In the genomic region with DNA sequence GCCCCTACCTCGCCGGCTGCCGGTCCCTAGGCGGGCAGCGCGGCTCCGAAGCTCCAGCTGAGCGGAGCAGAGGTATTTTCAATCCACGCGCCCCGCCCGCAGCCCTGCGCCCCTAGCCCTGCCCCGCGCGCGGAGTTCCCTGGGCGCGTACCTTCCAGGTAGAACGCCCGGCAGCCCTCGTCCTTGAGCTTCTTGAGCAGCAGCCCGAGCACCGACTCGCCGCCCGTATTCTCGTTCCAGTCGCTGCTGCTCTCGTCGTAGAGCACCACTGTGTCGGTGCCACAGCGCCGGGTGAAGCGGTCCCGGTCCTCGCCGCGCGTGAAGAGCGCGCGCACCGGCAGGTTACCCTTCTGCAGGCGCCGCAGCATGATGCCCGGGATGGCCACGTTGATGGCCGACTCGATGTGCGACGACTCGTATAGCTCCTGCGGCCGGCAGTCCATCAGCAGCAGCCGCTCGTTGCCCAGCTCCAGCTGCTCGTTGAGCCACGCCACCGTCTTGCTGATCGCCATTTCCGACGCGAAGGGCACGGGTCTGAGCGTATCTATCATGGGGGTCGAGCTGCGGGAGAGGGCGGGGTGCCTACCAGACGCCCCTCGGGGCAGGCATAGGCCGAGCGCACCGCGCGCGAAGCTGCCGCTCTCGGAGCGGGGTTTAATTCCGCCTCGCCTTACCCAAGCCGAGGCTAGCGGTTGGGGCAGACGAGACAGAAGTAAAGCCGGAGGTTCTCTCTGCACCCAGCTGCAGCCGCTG, we compare ENCODE assay signal across 1 cellular context.
A peak's percentile ranks its signal among the peaks of the same experiment; 100 is the strongest.
TF ChIP-seq lines count a peak whose summit lies in the region.

No MANE protein-coding gene starts in this region.

TF ChIP-seq in WTC11, 78 proteins besides CTCF, POLR2A, EP300 and RAD21 (continued from another document and continues in another):
- TF ChIP-seq, protein P1, sequence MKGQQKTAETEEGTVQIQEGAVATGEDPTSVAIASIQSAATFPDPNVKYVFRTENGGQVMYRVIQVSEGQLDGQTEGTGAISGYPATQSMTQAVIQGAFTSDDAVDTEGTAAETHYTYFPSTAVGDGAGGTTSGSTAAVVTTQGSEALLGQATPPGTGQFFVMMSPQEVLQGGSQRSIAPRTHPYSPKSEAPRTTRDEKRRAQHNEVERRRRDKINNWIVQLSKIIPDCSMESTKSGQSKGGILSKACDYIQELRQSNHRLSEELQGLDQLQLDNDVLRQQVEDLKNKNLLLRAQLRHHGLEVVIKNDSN (CRISPR knock-in tag; IDR thresholded peaks at IDR 0.05) = no peak; the same call in 1 of the 2 replicates
- TF ChIP-seq SMAD4 (CRISPR knock-in tag; IDR thresholded peaks at IDR 0.05) (no peak), ZNF232 (CRISPR knock-in tag; IDR thresholded peaks at IDR 0.05) (0 out of 2 replicates have a peak, but pooled peaks have one; percentile 50), ZNF671 (CRISPR knock-in tag; IDR thresholded peaks at IDR 0.05) (no peak), ZNF416 (CRISPR knock-in tag; IDR thresholded peaks at IDR 0.05) (peak; percentile 9; the same call in 1 of the 2 replicates), ZNF396 (CRISPR knock-in tag; IDR thresholded peaks at IDR 0.05; ENCODE audit: borderline replicate concordance) (no peak), KAT7 (CRISPR knock-in tag; IDR thresholded peaks at IDR 0.05; ENCODE audit: borderline replicate concordance) (0 out of 2 replicates have a peak, but pooled peaks have one; percentile 89), ELF4 (CRISPR knock-in tag; IDR thresholded peaks at IDR 0.05; ENCODE audit: low read depth) (no peak), NR1H2 (CRISPR knock-in tag; IDR thresholded peaks at IDR 0.05) (no peak), FOXP1 (CRISPR knock-in tag; IDR thresholded peaks at IDR 0.05; ENCODE audit: borderline replicate concordance) (peak; percentile 87), FOXK1 (CRISPR knock-in tag; IDR thresholded peaks at IDR 0.05) (peak; percentile 86; the same call in 1 of the 2 replicates), IRF2 (CRISPR knock-in tag; IDR thresholded peaks at IDR 0.05; ENCODE audit: borderline replicate concordance, low read depth) (no peak), MXD4 (CRISPR knock-in tag; IDR thresholded peaks at IDR 0.05; ENCODE audit: borderline replicate concordance) (no peak), NFATC4 (CRISPR knock-in tag; IDR thresholded peaks at IDR 0.05) (peak; percentile 17; the same call in 1 of the 2 replicates), JUN (CRISPR knock-in tag; IDR thresholded peaks at IDR 0.05) (0 out of 2 replicates have a peak, but pooled peaks have one; percentile 64), TCF7 (CRISPR knock-in tag; IDR thresholded peaks at IDR 0.05; ENCODE audit: low read depth) (0 out of 2 replicates have a peak, but pooled peaks have one; percentile 34), ZNF423 (CRISPR knock-in tag; IDR thresholded peaks at IDR 0.05) (no peak), TP53 (CRISPR knock-in tag; IDR thresholded peaks at IDR 0.05) (0 out of 2 replicates have a peak, but pooled peaks have one; percentile 11), ZNF121 (CRISPR knock-in tag; IDR thresholded peaks at IDR 0.05) (no peak; the same call in 1 of the 2 replicates), EMX1 (CRISPR knock-in tag; IDR thresholded peaks at IDR 0.05) (0 out of 2 replicates have a peak, but pooled peaks have one; percentile 51), TEAD4 (CRISPR knock-in tag; IDR thresholded peaks at IDR 0.05) (peak; percentile 53), MYBL2 (CRISPR knock-in tag; IDR thresholded peaks at IDR 0.05) (0 out of 2 replicates have a peak, but pooled peaks have one; percentile 23)
- TF ChIP-seq, protein P2, sequence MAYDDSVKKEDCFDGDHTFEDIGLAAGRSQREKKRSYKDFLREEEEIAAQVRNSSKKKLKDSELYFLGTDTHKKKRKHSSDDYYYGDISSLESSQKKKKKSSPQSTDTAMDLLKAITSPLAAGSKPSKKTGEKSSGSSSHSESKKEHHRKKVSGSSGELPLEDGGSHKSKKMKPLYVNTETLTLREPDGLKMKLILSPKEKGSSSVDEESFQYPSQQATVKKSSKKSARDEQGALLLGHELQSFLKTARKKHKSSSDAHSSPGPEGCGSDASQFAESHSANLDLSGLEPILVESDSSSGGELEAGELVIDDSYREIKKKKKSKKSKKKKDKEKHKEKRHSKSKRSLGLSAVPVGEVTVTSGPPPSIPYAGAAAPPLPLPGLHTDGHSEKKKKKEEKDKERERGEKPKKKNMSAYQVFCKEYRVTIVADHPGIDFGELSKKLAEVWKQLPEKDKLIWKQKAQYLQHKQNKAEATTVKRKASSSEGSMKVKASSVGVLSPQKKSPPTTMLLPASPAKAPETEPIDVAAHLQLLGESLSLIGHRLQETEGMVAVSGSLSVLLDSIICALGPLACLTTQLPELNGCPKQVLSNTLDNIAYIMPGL (CRISPR knock-in tag; IDR thresholded peaks at IDR 0.05) = no peak; the same call in 1 of the 2 replicates
- TF ChIP-seq, protein P3, sequence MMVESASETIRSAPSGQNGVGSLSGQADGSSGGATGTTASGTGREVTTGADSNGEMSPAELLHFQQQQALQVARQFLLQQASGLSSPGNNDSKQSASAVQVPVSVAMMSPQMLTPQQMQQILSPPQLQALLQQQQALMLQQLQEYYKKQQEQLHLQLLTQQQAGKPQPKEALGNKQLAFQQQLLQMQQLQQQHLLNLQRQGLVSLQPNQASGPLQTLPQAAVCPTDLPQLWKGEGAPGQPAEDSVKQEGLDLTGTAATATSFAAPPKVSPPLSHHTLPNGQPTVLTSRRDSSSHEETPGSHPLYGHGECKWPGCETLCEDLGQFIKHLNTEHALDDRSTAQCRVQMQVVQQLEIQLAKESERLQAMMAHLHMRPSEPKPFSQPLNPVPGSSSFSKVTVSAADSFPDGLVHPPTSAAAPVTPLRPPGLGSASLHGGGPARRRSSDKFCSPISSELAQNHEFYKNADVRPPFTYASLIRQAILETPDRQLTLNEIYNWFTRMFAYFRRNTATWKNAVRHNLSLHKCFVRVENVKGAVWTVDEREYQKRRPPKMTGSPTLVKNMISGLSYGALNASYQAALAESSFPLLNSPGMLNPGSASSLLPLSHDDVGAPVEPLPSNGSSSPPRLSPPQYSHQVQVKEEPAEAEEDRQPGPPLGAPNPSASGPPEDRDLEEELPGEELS (CRISPR knock-in tag; IDR thresholded peaks at IDR 0.05) = peak; percentile 91
- TF ChIP-seq, protein P4, sequence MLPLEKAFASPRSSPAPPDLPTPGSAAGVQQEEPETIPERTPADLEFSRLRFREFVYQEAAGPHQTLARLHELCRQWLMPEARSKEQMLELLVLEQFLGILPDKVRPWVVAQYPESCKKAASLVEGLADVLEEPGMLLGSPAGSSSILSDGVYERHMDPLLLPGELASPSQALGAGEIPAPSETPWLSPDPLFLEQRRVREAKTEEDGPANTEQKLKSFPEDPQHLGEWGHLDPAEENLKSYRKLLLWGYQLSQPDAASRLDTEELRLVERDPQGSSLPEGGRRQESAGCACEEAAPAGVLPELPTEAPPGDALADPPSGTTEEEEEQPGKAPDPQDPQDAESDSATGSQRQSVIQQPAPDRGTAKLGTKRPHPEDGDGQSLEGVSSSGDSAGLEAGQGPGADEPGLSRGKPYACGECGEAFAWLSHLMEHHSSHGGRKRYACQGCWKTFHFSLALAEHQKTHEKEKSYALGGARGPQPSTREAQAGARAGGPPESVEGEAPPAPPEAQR (CRISPR knock-in tag; IDR thresholded peaks at IDR 0.05) = no peak
- TF ChIP-seq, protein P5, sequence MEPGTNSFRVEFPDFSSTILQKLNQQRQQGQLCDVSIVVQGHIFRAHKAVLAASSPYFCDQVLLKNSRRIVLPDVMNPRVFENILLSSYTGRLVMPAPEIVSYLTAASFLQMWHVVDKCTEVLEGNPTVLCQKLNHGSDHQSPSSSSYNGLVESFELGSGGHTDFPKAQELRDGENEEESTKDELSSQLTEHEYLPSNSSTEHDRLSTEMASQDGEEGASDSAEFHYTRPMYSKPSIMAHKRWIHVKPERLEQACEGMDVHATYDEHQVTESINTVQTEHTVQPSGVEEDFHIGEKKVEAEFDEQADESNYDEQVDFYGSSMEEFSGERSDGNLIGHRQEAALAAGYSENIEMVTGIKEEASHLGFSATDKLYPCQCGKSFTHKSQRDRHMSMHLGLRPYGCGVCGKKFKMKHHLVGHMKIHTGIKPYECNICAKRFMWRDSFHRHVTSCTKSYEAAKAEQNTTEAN (CRISPR knock-in tag; IDR thresholded peaks at IDR 0.05) = peak; percentile 56; the same call in 1 of the 2 replicates
- TF ChIP-seq, protein P6, sequence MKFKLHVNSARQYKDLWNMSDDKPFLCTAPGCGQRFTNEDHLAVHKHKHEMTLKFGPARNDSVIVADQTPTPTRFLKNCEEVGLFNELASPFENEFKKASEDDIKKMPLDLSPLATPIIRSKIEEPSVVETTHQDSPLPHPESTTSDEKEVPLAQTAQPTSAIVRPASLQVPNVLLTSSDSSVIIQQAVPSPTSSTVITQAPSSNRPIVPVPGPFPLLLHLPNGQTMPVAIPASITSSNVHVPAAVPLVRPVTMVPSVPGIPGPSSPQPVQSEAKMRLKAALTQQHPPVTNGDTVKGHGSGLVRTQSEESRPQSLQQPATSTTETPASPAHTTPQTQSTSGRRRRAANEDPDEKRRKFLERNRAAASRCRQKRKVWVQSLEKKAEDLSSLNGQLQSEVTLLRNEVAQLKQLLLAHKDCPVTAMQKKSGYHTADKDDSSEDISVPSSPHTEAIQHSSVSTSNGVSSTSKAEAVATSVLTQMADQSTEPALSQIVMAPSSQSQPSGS (CRISPR knock-in tag; IDR thresholded peaks at IDR 0.05; ENCODE audit: borderline replicate concordance, low read depth) = no peak
- TF ChIP-seq, protein P7, sequence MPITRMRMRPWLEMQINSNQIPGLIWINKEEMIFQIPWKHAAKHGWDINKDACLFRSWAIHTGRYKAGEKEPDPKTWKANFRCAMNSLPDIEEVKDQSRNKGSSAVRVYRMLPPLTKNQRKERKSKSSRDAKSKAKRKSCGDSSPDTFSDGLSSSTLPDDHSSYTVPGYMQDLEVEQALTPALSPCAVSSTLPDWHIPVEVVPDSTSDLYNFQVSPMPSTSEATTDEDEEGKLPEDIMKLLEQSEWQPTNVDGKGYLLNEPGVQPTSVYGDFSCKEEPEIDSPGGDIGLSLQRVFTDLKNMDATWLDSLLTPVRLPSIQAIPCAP (CRISPR knock-in tag; IDR thresholded peaks at IDR 0.05) = peak; percentile 54; the same call in 1 of the 2 replicates
- TF ChIP-seq, protein P8, sequence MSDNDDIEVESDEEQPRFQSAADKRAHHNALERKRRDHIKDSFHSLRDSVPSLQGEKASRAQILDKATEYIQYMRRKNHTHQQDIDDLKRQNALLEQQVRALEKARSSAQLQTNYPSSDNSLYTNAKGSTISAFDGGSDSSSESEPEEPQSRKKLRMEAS (CRISPR knock-in tag; IDR thresholded peaks at IDR 0.05) = peak; percentile 51; the same call in 1 of the 2 replicates
- TF ChIP-seq, protein P9, sequence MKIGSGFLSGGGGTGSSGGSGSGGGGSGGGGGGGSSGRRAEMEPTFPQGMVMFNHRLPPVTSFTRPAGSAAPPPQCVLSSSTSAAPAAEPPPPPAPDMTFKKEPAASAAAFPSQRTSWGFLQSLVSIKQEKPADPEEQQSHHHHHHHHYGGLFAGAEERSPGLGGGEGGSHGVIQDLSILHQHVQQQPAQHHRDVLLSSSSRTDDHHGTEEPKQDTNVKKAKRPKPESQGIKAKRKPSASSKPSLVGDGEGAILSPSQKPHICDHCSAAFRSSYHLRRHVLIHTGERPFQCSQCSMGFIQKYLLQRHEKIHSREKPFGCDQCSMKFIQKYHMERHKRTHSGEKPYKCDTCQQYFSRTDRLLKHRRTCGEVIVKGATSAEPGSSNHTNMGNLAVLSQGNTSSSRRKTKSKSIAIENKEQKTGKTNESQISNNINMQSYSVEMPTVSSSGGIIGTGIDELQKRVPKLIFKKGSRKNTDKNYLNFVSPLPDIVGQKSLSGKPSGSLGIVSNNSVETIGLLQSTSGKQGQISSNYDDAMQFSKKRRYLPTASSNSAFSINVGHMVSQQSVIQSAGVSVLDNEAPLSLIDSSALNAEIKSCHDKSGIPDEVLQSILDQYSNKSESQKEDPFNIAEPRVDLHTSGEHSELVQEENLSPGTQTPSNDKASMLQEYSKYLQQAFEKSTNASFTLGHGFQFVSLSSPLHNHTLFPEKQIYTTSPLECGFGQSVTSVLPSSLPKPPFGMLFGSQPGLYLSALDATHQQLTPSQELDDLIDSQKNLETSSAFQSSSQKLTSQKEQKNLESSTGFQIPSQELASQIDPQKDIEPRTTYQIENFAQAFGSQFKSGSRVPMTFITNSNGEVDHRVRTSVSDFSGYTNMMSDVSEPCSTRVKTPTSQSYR (CRISPR knock-in tag; IDR thresholded peaks at IDR 0.05) = no peak
- TF ChIP-seq, protein P10, sequence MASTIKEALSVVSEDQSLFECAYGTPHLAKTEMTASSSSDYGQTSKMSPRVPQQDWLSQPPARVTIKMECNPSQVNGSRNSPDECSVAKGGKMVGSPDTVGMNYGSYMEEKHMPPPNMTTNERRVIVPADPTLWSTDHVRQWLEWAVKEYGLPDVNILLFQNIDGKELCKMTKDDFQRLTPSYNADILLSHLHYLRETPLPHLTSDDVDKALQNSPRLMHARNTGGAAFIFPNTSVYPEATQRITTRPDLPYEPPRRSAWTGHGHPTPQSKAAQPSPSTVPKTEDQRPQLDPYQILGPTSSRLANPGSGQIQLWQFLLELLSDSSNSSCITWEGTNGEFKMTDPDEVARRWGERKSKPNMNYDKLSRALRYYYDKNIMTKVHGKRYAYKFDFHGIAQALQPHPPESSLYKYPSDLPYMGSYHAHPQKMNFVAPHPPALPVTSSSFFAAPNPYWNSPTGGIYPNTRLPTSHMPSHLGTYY (CRISPR knock-in tag; IDR thresholded peaks at IDR 0.05) = no peak
- TF ChIP-seq, protein P11, sequence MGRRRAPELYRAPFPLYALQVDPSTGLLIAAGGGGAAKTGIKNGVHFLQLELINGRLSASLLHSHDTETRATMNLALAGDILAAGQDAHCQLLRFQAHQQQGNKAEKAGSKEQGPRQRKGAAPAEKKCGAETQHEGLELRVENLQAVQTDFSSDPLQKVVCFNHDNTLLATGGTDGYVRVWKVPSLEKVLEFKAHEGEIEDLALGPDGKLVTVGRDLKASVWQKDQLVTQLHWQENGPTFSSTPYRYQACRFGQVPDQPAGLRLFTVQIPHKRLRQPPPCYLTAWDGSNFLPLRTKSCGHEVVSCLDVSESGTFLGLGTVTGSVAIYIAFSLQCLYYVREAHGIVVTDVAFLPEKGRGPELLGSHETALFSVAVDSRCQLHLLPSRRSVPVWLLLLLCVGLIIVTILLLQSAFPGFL (CRISPR knock-in tag; IDR thresholded peaks at IDR 0.05; ENCODE audit: borderline replicate concordance) = no peak
